In genomic region chr9:135799261-135799660, GRCh38 we compare ENCODE assay signal across 14 cellular contexts.
DNase-seq lines count a peak whose midpoint lies in the region; ATAC-seq and TF ChIP-seq lines count a peak whose summit lies in the region.
"Had no signal": no experiment of that assay in that cellular context is flagged by ENCODE, and none has a peak within 500 bp of the region (broad histone marks: within the 10 kb centered on the region; RNA-seq: fewer than 3 reads in every experiment).

No MANE protein-coding gene starts in this region.

- no peak overlapping the region for H4K8ac ChIP-seq in H9 (replicated peaks; ENCODE audit: insufficient read length, low read depth, low read length)
- no peak overlapping the region for H4K8ac ChIP-seq in IMR-90 (ENCODE audit: low read depth in 2 of 2, low read length in 2 of 2)

- H3K9me3 ChIP-seq in H9 (ENCODE audit: control insufficient read depth, low read depth, low read length) (no peaks in the 10 kb centered on the region), IMR-90 (ENCODE audit: control insufficient read depth, insufficient read depth, low read length) (no peaks in the 10 kb centered on the region), osteoblast (ENCODE audit: low read depth, low read length) (no peaks in the 10 kb centered on the region)

- H2BK120ac ChIP-seq in H9 (ENCODE audit: low read depth, low read length, poor library complexity, severe bottlenecking) (no peak overlapping the region), IMR-90 (ENCODE audit: low read depth, low read length) (no peak overlapping the region)

- H2AK9ac ChIP-seq in IMR-90 (replicated peaks; ENCODE audit: low read depth, low read length, poor library complexity), result peak overlapping the region; percentile 13

- H3K9me3 Mint-ChIP-seq in H9 (no peaks in the 10 kb centered on the region; a peak in 1 of 5 replicates), endothelial cell (ENCODE audit: unreplicated experiment) (no peaks in the 10 kb centered on the region)
- H3K9me3 Mint-ChIP-seq: CD4-positive, alpha-beta memory T cell had no signal

- whole genome bisulfite sequencing in H9 (ENCODE audit: extremely low coverage, insufficient read length, low lambda C conversion rate), result no CpG with 5 or more reads among the region's 13 CpGs
- WGBS in IMR-90 (ENCODE audit: extremely low coverage in 2 of 2, insufficient read length in 1 of 2), 2 experiments, result 83% methylated on average over 2 of the region's 13 CpGs; no CpG with 5 or more reads in 1 of the 2 experiments

- no peak overlapping the region for H2BK5ac ChIP-seq in H9 (ENCODE audit: insufficient read length, low read length)
- H2BK5ac ChIP-seq in IMR-90 (ENCODE audit: low read depth, low read length, poor library complexity, severe bottlenecking), result no peak overlapping the region

- H3K79me1 ChIP-seq in H9 (ENCODE audit: insufficient read depth, low read depth, low read length, poor library complexity, severe bottlenecking), result no peaks in the 10 kb centered on the region
- H3K79me1 ChIP-seq in IMR-90 (ENCODE audit: low read depth in 1 of 2, low read length in 2 of 2), result no peaks in the 10 kb centered on the region

- H3K4me3 ChIP-seq in IMR-90 (ENCODE audit: insufficient read depth, low read depth, low read length) (no peak overlapping the region), osteoblast (ENCODE audit: insufficient read depth, low read length) (no peak overlapping the region)

- CTCF ChIA-PET in IMR-90 (lab: Yijun Ruan, JAX), result no interaction called here

- H3K79me2 ChIP-seq in H9 (ENCODE audit: insufficient read depth, low read length) (no peaks in the 10 kb centered on the region), osteoblast (ENCODE audit: insufficient read depth, low read length) (no peaks in the 10 kb centered on the region)

- H4K91ac ChIP-seq in H9 (ENCODE audit: insufficient read length, low read depth, low read length) (no peak overlapping the region), IMR-90 (ENCODE audit: insufficient read depth, low read depth, low read length) (no peak overlapping the region)

- no peak overlapping the region for H2BK15ac ChIP-seq in H9 (ENCODE audit: low read depth, low read length)
- H2BK15ac ChIP-seq in IMR-90 (ENCODE audit: low read depth, low read length), result no peak overlapping the region

- dilution Hi-C loops in IMR-90 (cut with HindIII; ENCODE audit: low sequenced_read_pairs, unreplicated experiment), result no loop called here

- H3K23ac ChIP-seq in H9 (ENCODE audit: insufficient read length, low read depth, low read length), result no peak overlapping the region
- H3K23ac ChIP-seq in IMR-90 (ENCODE audit: low read depth, low read length), result no peak overlapping the region

- in situ Hi-C loops in IMR-90 (cut with MboI; ENCODE audit: low sequenced_read_pairs), result no loop called here

- H2BK12ac ChIP-seq in H9 (ENCODE audit: insufficient read length, low read depth, low read length), result no peak overlapping the region

- H4K5ac ChIP-seq in H9 (ENCODE audit: insufficient read length, low read depth, low read length), result no peak overlapping the region
- H4K5ac ChIP-seq in IMR-90 (ENCODE audit: low read depth, low read length), result no peak overlapping the region

- H3K4me3 Mint-ChIP-seq in H9 (no peak overlapping the region), endothelial cell (ENCODE audit: unreplicated experiment) (peak overlapping the region; percentile 67)
- H3K4me3 Mint-ChIP-seq: CD4-positive, alpha-beta memory T cell had no signal

- no peak overlapping the region for H2AFZ ChIP-seq in H9 (ENCODE audit: low read length)
- no peak overlapping the region for H2AFZ ChIP-seq in IMR-90 (replicated peaks; ENCODE audit: low read length, poor library complexity)
- H2AFZ ChIP-seq in osteoblast (ENCODE audit: low read length), result no peak overlapping the region

- H4K20me1 ChIP-seq in H9 (ENCODE audit: control insufficient read depth, insufficient read depth, insufficient read length), result no peaks in the 10 kb centered on the region
- H4K20me1 ChIP-seq in IMR-90 (ENCODE audit: insufficient read depth, low read length), result no peaks in the 10 kb centered on the region
- no peaks in the 10 kb centered on the region for H4K20me1 ChIP-seq in osteoblast (ENCODE audit: insufficient read depth, low read length)

- H3K4me1 Mint-ChIP-seq in H9 (peaks cover 8 to 17% of the 10 kb centered on the region in 2 experiments), endothelial cell (ENCODE audit: unreplicated experiment) (peaks cover 8% of the 10 kb centered on the region)

- no peak overlapping the region for H3K9ac ChIP-seq in H9 (ENCODE audit: extremely low read depth, insufficient read length, low read length)
- H3K9ac ChIP-seq in IMR-90 (ENCODE audit: low read depth, low read length), result no peak overlapping the region

- H3K36me3 Mint-ChIP-seq in H9 (ENCODE audit: insufficient read depth in 1 of 3, low read depth in 3 of 3) (no peaks in the 10 kb centered on the region), endothelial cell (ENCODE audit: low read depth, unreplicated experiment) (no peaks in the 10 kb centered on the region)
- H3K36me3 Mint-ChIP-seq: CD4-positive, alpha-beta memory T cell had no signal

- TF ChIP-seq CTCF in H9 (conservative IDR thresholded peaks at IDR 0.05) (no peak), IMR-90 (conservative IDR thresholded peaks at IDR 0.05; ENCODE audit: low read depth, low read length) (no peak), endothelial cell (IDR thresholded peaks at IDR 0.05; ENCODE audit: unreplicated experiment) (no peak), osteoblast (IDR thresholded peaks at IDR 0.05; ENCODE audit: extremely low read depth, low read depth, low read length) (no peak)

- BruUV-seq in IMR-90 (replicated peaks; lab: Mats Ljungman, UMichigan), result no TSS peak

- no peaks in the 10 kb centered on the region; the same call in 1 of the 2 replicates for H3K27me3 Mint-ChIP-seq in H9 (ENCODE audit: low read depth)
- H3K27me3 Mint-ChIP-seq in endothelial cell (ENCODE audit: unreplicated experiment), result peaks cover 7% of the 10 kb centered on the region
- H3K27me3 Mint-ChIP-seq: CD4-positive, alpha-beta memory T cell had no signal

- H3K18ac ChIP-seq in H9 (ENCODE audit: insufficient read length, low read depth, low read length) (no peak overlapping the region), IMR-90 (ENCODE audit: low read depth, low read length) (no peak overlapping the region)

- H3K27ac Mint-ChIP-seq in H9 (peak overlapping the region in 2 of 3 experiments; percentile 26 to 82; a peak in 5 of 7 replicates), endothelial cell (ENCODE audit: unreplicated experiment) (no peak overlapping the region)
- H3K27ac Mint-ChIP-seq: CD4-positive, alpha-beta memory T cell had no signal

- H3T11ph ChIP-seq in H9 (ENCODE audit: low read length), result no peak overlapping the region

- H3K4me2 ChIP-seq in H9 (ENCODE audit: insufficient read depth, insufficient read length, low read length), result no peak overlapping the region
- no peak overlapping the region for H3K4me2 ChIP-seq in IMR-90 (ENCODE audit: low read depth, low read length)
- no peak overlapping the region for H3K4me2 ChIP-seq in osteoblast (ENCODE audit: insufficient read depth, low read length)

- intact Hi-C loops in IMR-90 (cut with micrococcal nuclease), result loop anchor here (5.0 to 10.0 kb wide), 2 partner anchors 194 to 323 kb away; no protein-coding TSS in a partner anchor

- no peak for ATAC-seq in IMR-90 (ENCODE audit: low read depth)
- ATAC-seq in HG03095 (IDR thresholded peaks at IDR 0.05; ENCODE audit: unreplicated experiment), result no peak
- ATAC-seq: HCT116 had no signal

- TF ChIP-seq RAD21 in IMR-90 (IDR thresholded peaks at IDR 0.05; ENCODE audit: low read length), result no peak

- H3K23me2 ChIP-seq in H9 (ENCODE audit: insufficient read length, low read depth, low read length, poor library complexity, severe bottlenecking), result no peaks in the 10 kb centered on the region

- H3K27ac ChIP-seq in H9 (ENCODE audit: insufficient read length, low read depth, low read length) (no peak overlapping the region), IMR-90 (ENCODE audit: insufficient read depth, low read length) (no peak overlapping the region), osteoblast (ENCODE audit: low read depth, low read length) (no peak overlapping the region)

- no peak overlapping the region for H2AK5ac ChIP-seq in H9 (ENCODE audit: insufficient read length, low read length)
- no peak overlapping the region for H2AK5ac ChIP-seq in IMR-90 (ENCODE audit: low read depth, low read length)

- H3K4ac ChIP-seq in H9 (ENCODE audit: low read depth, low read length) (no peak overlapping the region), IMR-90 (ENCODE audit: low read depth, low read length) (no peak overlapping the region)

- H3K56ac ChIP-seq in H9 (ENCODE audit: insufficient read length, low read depth, low read length), result no peak overlapping the region
- no peak overlapping the region for H3K56ac ChIP-seq in IMR-90 (ENCODE audit: extremely low read depth, insufficient read depth, low read length)

- no peaks in the 10 kb centered on the region for H3K9me1 ChIP-seq in IMR-90 (ENCODE audit: insufficient read depth, low read length)

- H3K4me1 ChIP-seq in H9 (ENCODE audit: insufficient read depth, low read length) (no peaks in the 10 kb centered on the region), IMR-90 (ENCODE audit: control insufficient read depth, insufficient read depth, low read length) (no peaks in the 10 kb centered on the region), osteoblast (ENCODE audit: insufficient read depth, low read length) (no peaks in the 10 kb centered on the region)

- H3K14ac ChIP-seq in H9 (ENCODE audit: insufficient read depth, low read length) (no peak overlapping the region), IMR-90 (replicated peaks; ENCODE audit: low read depth, low read length) (no peak overlapping the region)

- H3K27me3 ChIP-seq in H9 (ENCODE audit: insufficient read depth, low read length) (no peaks in the 10 kb centered on the region), IMR-90 (ENCODE audit: control insufficient read depth, insufficient read depth, low read length) (peaks cover 4% of the 10 kb centered on the region; the same call in 1 of the 2 replicates), osteoblast (ENCODE audit: insufficient read depth, low read length) (no peaks in the 10 kb centered on the region)

- H2BK20ac ChIP-seq in H9 (ENCODE audit: low read depth, low read length, poor library complexity, severe bottlenecking) (no peak overlapping the region), IMR-90 (ENCODE audit: low read depth, low read length) (no peak overlapping the region)

- POLR2A ChIA-PET in IMR-90 (lab: Charles Lee; ENCODE audit: unreplicated experiment), result no interaction called here

- DNase-seq in H9 (no peak), IMR-90 (no peak), endothelial cell (ENCODE audit: low spot score) (no peak), osteoblast (ENCODE audit: insufficient read length, low spot score, missing footprints) (peak; percentile 47)
- DNase-seq in effector CD8-positive, alpha-beta T cell (lab: John Stamatoyannopoulos, UW), result no peak
- DNase-seq: C1 segment of cervical spinal cord; Calu3; CD4-positive, alpha-beta memory T cell; COR-L47; DND-41; GOT3; H7 had no signal

- H3K36me3 ChIP-seq in IMR-90 (ENCODE audit: control insufficient read depth, insufficient read depth, low read length) (no peaks in the 10 kb centered on the region), osteoblast (ENCODE audit: insufficient read depth, low read length) (no peaks in the 10 kb centered on the region)

- no peak for TF ChIP-seq POLR2A in IMR-90 (IDR thresholded peaks at IDR 0.05; ENCODE audit: low read depth, low read length)

TF ChIP-seq in IMR-90, 13 proteins besides CTCF, POLR2A, EP300 and RAD21 (continues in another document):
- TF ChIP-seq BHLHE40 (IDR thresholded peaks at IDR 0.05; ENCODE audit: low read depth, low read length), result no peak
